ENCODE assay signal across 14 cellular contexts in genomic region chr2:42874838-42875801, GRCh38.
DNase-seq lines count a peak whose midpoint lies in the region; ATAC-seq, FAIRE-seq and TF ChIP-seq lines count a peak whose summit lies in the region.
"Had no signal": no experiment of that assay in that cellular context is flagged by ENCODE, and none has a peak within 500 bp of the region (broad histone marks: within the 10 kb centered on the region; RNA-seq: fewer than 3 reads in every experiment).

No MANE protein-coding gene starts in this region.

- H3K9ac ChIP-seq in H1 (replicated peaks in 1 of 4; ENCODE audit: extremely low read depth in 1 of 4, low read depth in 3 of 4, low read length in 3 of 4): no peak overlapping the region

- no peak overlapping the region for H3K4me2 ChIP-seq in H1 (ENCODE audit: insufficient read depth in 1 of 2, low read depth in 2 of 2, low read length in 2 of 2)

- H3K27ac ChIP-seq in H1 (ENCODE audit: low read depth, low read length) (no peak overlapping the region), prostate gland (peak overlapping the region; percentile 72 to 73)

- ATAC-seq in left lobe of liver: peak; percentile 55
- ATAC-seq in stimulated activated memory B cell treated with anti-CD40 and anti-IgM and Interleukin-4, amounts not matched to agents 10 μg/mL and 1 μg/mL and 100 μg/mL, for 72 hours: no peak
- ATAC-seq: stimulated activated naive CD8-positive, alpha-beta T cell treated with anti-CD3 and anti-CD28 coated beads, Interleukin-15, Interleukin-2, amounts not matched to agents 100 U/mL and 50 U/mL, for 24 hours had no signal

- DNase-seq in AG20443 (ENCODE audit: low spot score) (peak; percentile 33), H1 (ENCODE audit: low read depth in 1 of 2, low spot score in 2 of 2) (no peak), left lobe of liver (ENCODE audit: low spot score) (peak; percentile 45), prostate gland (ENCODE audit: low spot score) (no peak), GM12891 (ENCODE audit: insufficient read length, low spot score) (no peak), posterior cingulate gyrus (no peak), SW480 (ENCODE audit: low spot score) (no peak)
- DNase-seq: activated CD4-positive, alpha-beta T cell treated with anti-CD3 and anti-CD28 coated beads, Interleukin-2, amount 10 ng/mL, durations not matched to agents 24 days and 14 days; activated gamma-delta T cell; hippocampal formation; naive B cell; stimulated activated CD4-positive, alpha-beta T cell treated with anti-CD3 and anti-CD28 coated beads, Interleukin-2, amount 100 ng/mL, for 24 hours; stimulated activated naive CD8-positive, alpha-beta T cell treated with anti-CD3 and anti-CD28 coated beads, Interleukin-15, Interleukin-2, amounts not matched to agents 100 U/mL and 50 U/mL, for 24 hours had no signal

- H3K4me1 Mint-ChIP-seq in stimulated activated memory B cell treated with anti-CD40 and anti-IgM and Interleukin-4, amounts not matched to agents 10 μg/mL and 1 μg/mL and 100 μg/mL, for 72 hours: peaks cover 12% of the 10 kb centered on the region

- H2AK5ac ChIP-seq in H1 (ENCODE audit: low read depth, low read length): no peak overlapping the region

- TF ChIP-seq CTCF in H1 (IDR thresholded peaks at IDR 0.05; ENCODE audit: control extremely low read depth in 1 of 3, insufficient read depth in 1 of 3, low read depth in 1 of 3, low read length in 3 of 3): no peak
- no peak for TF ChIP-seq CTCF in prostate gland (IDR thresholded peaks at IDR 0.05)

- H3K36me3 Mint-ChIP-seq in stimulated activated memory B cell treated with anti-CD40 and anti-IgM and Interleukin-4, amounts not matched to agents 10 μg/mL and 1 μg/mL and 100 μg/mL, for 72 hours: no peaks in the 10 kb centered on the region
- H3K36me3 Mint-ChIP-seq: naive B cell had no signal

- H2BK12ac ChIP-seq in H1 (ENCODE audit: low read depth, low read length): no peak overlapping the region

- POLR2A ChIA-PET in H1 (lab: Charles Lee; ENCODE audit: partially characterized antibody): interaction anchor here (0.7 to 1.4 kb wide), 3 partner anchors 46 to 306 kb away, joined by 3 to 7 read pairs (median 3); no protein-coding TSS in a partner anchor

- TF ChIP-seq RAD21 in H1 (IDR thresholded peaks at IDR 0.05 in 1 of 2, conservative IDR thresholded peaks at IDR 0.05 in 1 of 2; ENCODE audit: low read depth in 2 of 2, low read length in 2 of 2): no peak

- H2BK20ac ChIP-seq in H1 (ENCODE audit: low read length): 0 out of 2 replicates have a peak overlapping the region, but pooled peaks have one; percentile 25

- H2BK15ac ChIP-seq in H1 (ENCODE audit: low read length): no peak overlapping the region

- H3K36me3 ChIP-seq in H1 (ENCODE audit: control insufficient read depth in 2 of 4, insufficient read depth in 4 of 4, low read length in 3 of 4) (no peaks in the 10 kb centered on the region), prostate gland (no peaks in the 10 kb centered on the region)

- H4K91ac ChIP-seq in H1 (replicated peaks; ENCODE audit: insufficient read length, low read length): no peak overlapping the region

- TF ChIP-seq POLR2A in H1 (IDR thresholded peaks at IDR 0.05; ENCODE audit: control extremely low read depth in 1 of 2, low read depth in 2 of 2, low read length in 2 of 2): no peak
- TF ChIP-seq POLR2A in prostate gland (IDR thresholded peaks at IDR 0.05): no peak
- TF ChIP-seq POLR2A in GM12891 (IDR thresholded peaks at IDR 0.05; ENCODE audit: low read depth, low read length): no peak

- no peak overlapping the region for H3K4ac ChIP-seq in H1 (replicated peaks; ENCODE audit: insufficient read length, low read depth, low read length)

- H3K27me3 Mint-ChIP-seq in stimulated activated memory B cell treated with anti-CD40 and anti-IgM and Interleukin-4, amounts not matched to agents 10 μg/mL and 1 μg/mL and 100 μg/mL, for 72 hours: no peaks in the 10 kb centered on the region
- H3K27me3 Mint-ChIP-seq: activated CD4-positive, alpha-beta T cell treated with anti-CD3 and anti-CD28 coated beads, Interleukin-2, amount 10 ng/mL, durations not matched to agents 24 days and 14 days; naive B cell had no signal

- peak overlapping the region; percentile 69; the same call in 1 of the 2 replicates for H4K8ac ChIP-seq in H1 (ENCODE audit: extremely low read depth, insufficient read depth, low read length)

- intact Hi-C loops in prostate gland (cut with DNase I): no loop called here
- intact Hi-C loops in posterior cingulate gyrus (cut with DNase I): no loop called here

- CTCF ChIA-PET in H1 (lab: Charles Lee; ENCODE audit: partially characterized antibody): interaction anchor here (0.6 to 4.4 kb wide), 10 partner anchors 16 to 830 kb away, joined by 3 to 24 read pairs (median 3); no protein-coding TSS in a partner anchor

- H3K56ac ChIP-seq in H1 (replicated peaks; ENCODE audit: insufficient read length, low read depth, low read length): no peak overlapping the region

- no peak overlapping the region for H4K5ac ChIP-seq in H1 (ENCODE audit: insufficient read length, low read depth, low read length)

- WGBS in H1 (ENCODE audit: extremely low coverage in 1 of 2, insufficient coverage in 1 of 2, insufficient read length in 1 of 2, insufficient replicate concordance in 2 of 2, low coverage in 1 of 2, low lambda C conversion rate in 2 of 2, missing lambda C conversion rate in 1 of 2), 2 experiments: 85% methylated on average over 22 of the region's 22 CpGs; no CpG with 5 or more reads in 1 of the 2 experiments
- WGBS in prostate gland: 35% methylated on average over 22 of the region's 22 CpGs

- H3K4me1 ChIP-seq in H1 (replicated peaks in 1 of 4; ENCODE audit: control insufficient read depth in 3 of 4, insufficient read depth in 4 of 4, low read length in 3 of 4) (no peaks in the 10 kb centered on the region), prostate gland (replicated peaks) (peaks cover 14% of the 10 kb centered on the region)

- H3K79me2 ChIP-seq in H1 (ENCODE audit: control insufficient read depth in 1 of 2, insufficient read depth in 2 of 2, low read length in 2 of 2): no peaks in the 10 kb centered on the region

- no peak overlapping the region for H3K14ac ChIP-seq in H1 (ENCODE audit: insufficient read length)

- no peaks in the 10 kb centered on the region for H3K23me2 ChIP-seq in H1 (ENCODE audit: low read depth, low read length)

- H3K23ac ChIP-seq in H1 (ENCODE audit: insufficient read length): no peak overlapping the region

- no peak overlapping the region for H3K4me3 Mint-ChIP-seq in stimulated activated memory B cell treated with anti-CD40 and anti-IgM and Interleukin-4, amounts not matched to agents 10 μg/mL and 1 μg/mL and 100 μg/mL, for 72 hours
- H3K4me3 Mint-ChIP-seq: activated CD4-positive, alpha-beta T cell treated with anti-CD3 and anti-CD28 coated beads, Interleukin-2, amount 10 ng/mL, durations not matched to agents 24 days and 14 days had no signal

- no peak for FAIRE-seq in H1 (lab: Jason Lieb, UNC)
- no peak for FAIRE-seq in GM12891 (lab: Jason Lieb, UNC)

- H3K9me3 ChIP-seq in H1 (ENCODE audit: insufficient read depth in 2 of 2, low read depth in 1 of 2, low read length in 1 of 2) (no peaks in the 10 kb centered on the region), prostate gland (no peaks in the 10 kb centered on the region)

- no peak overlapping the region for H2BK5ac ChIP-seq in H1 (ENCODE audit: low read depth, low read length)

- H3K4me3 ChIP-seq in H1 (ENCODE audit: extremely low read depth in 1 of 4, insufficient read depth in 2 of 4, low read depth in 3 of 4, low read length in 4 of 4): no peak overlapping the region
- H3K4me3 ChIP-seq in prostate gland: no peak overlapping the region

- H3K9me3 Mint-ChIP-seq in stimulated activated memory B cell treated with anti-CD40 and anti-IgM and Interleukin-4, amounts not matched to agents 10 μg/mL and 1 μg/mL and 100 μg/mL, for 72 hours: no peaks in the 10 kb centered on the region
- H3K9me3 Mint-ChIP-seq: activated CD4-positive, alpha-beta T cell treated with anti-CD3 and anti-CD28 coated beads, Interleukin-2, amount 10 ng/mL, durations not matched to agents 24 days and 14 days; naive B cell had no signal

- H3K79me1 ChIP-seq in H1 (ENCODE audit: low read depth, low read length): no peaks in the 10 kb centered on the region

- H3K27me3 ChIP-seq in H1 (replicated peaks in 1 of 4; ENCODE audit: control insufficient read depth in 3 of 4, extremely low read depth in 1 of 4, insufficient read depth in 3 of 4, low read length in 3 of 4) (no peaks in the 10 kb centered on the region), prostate gland (replicated peaks; ENCODE audit: insufficient read depth) (no peaks in the 10 kb centered on the region)

- H2BK120ac ChIP-seq in H1 (replicated peaks; ENCODE audit: low read depth, low read length): no peak overlapping the region

- no peak overlapping the region; the same call in 1 of the 2 replicates for H2AFZ ChIP-seq in H1 (ENCODE audit: low read length)

- H3K27ac Mint-ChIP-seq in stimulated activated memory B cell treated with anti-CD40 and anti-IgM and Interleukin-4, amounts not matched to agents 10 μg/mL and 1 μg/mL and 100 μg/mL, for 72 hours: no peak overlapping the region
- H3K27ac Mint-ChIP-seq: activated CD4-positive, alpha-beta T cell treated with anti-CD3 and anti-CD28 coated beads, Interleukin-2, amount 10 ng/mL, durations not matched to agents 24 days and 14 days had no signal

- no peaks in the 10 kb centered on the region for H4K20me1 ChIP-seq in H1 (replicated peaks in 1 of 2; ENCODE audit: control insufficient read depth in 1 of 2, insufficient read depth in 2 of 2, low read length in 2 of 2)

- TF ChIP-seq EP300 in H1 (IDR thresholded peaks at IDR 0.05; ENCODE audit: borderline replicate concordance in 1 of 2, low read depth in 2 of 2, low read length in 2 of 2): no peak

- no peak overlapping the region for H3K18ac ChIP-seq in H1 (ENCODE audit: extremely low read depth, low read length)

TF ChIP-seq in H1, 55 proteins besides CTCF, POLR2A, EP300 and RAD21 (continues in another document):
- TF ChIP-seq EZH2 (IDR thresholded peaks at IDR 0.05; ENCODE audit: low read depth, low read length, severe bottlenecking) (no peak), TAF7 (optimal IDR thresholded peaks at IDR 0.05; ENCODE audit: borderline replicate concordance, low read depth, low read length) (no peak), GTF2F1 (IDR thresholded peaks at IDR 0.05; ENCODE audit: borderline replicate concordance, low read depth, low read length) (no peak), KDM4A (IDR thresholded peaks at IDR 0.05; ENCODE audit: low read depth, low read length, severe bottlenecking) (no peak), JUND (IDR thresholded peaks at IDR 0.05; ENCODE audit: low read length) (no peak), TCF12 (IDR thresholded peaks at IDR 0.05; ENCODE audit: low read depth, low read length) (no peak)

TF ChIP-seq in GM12891, 5 proteins besides CTCF, POLR2A, EP300 and RAD21:
- TF ChIP-seq POLR2AphosphoS5 (IDR thresholded peaks at IDR 0.05; ENCODE audit: low read depth, low read length) (no peak), POU2F2 (IDR thresholded peaks at IDR 0.05; ENCODE audit: low read depth, low read length) (no peak), TAF1 (IDR thresholded peaks at IDR 0.05; ENCODE audit: low read depth, low read length) (no peak), SPI1 (IDR thresholded peaks at IDR 0.05; ENCODE audit: low read depth, low read length) (no peak), PAX5 (IDR thresholded peaks at IDR 0.05; ENCODE audit: insufficient read depth, low read length, severe bottlenecking) (no peak)
TF ChIP-seq in GM12891: peak in this region for 0.

Comparison
In these comparisons a context has a peak if more than half of its experiments do, and no peak if none do; other contexts are left out.
1. DNase-seq: peak in AG20443 (single experiment) and left lobe of liver (single experiment); none in H1 (0 of 2), prostate gland (single experiment), GM12891 (single experiment), posterior cingulate gyrus (0 of 10) and SW480 (single experiment).